ENCODE assay signal across 1 cellular context in genomic region chr1:206240288-206240687, GRCh38.
TF ChIP-seq lines count a peak whose summit lies in the region.

No MANE protein-coding gene starts in this region.

TF ChIP-seq in GM12878, 131 proteins besides CTCF, POLR2A, EP300 and RAD21:
- TF ChIP-seq PKNOX1 (IDR thresholded peaks at IDR 0.05), result peak; percentile 47; the same call in 1 of the 2 replicates
